Comparison of ENCODE assay signal across 1 cellular context in the genomic region with DNA sequence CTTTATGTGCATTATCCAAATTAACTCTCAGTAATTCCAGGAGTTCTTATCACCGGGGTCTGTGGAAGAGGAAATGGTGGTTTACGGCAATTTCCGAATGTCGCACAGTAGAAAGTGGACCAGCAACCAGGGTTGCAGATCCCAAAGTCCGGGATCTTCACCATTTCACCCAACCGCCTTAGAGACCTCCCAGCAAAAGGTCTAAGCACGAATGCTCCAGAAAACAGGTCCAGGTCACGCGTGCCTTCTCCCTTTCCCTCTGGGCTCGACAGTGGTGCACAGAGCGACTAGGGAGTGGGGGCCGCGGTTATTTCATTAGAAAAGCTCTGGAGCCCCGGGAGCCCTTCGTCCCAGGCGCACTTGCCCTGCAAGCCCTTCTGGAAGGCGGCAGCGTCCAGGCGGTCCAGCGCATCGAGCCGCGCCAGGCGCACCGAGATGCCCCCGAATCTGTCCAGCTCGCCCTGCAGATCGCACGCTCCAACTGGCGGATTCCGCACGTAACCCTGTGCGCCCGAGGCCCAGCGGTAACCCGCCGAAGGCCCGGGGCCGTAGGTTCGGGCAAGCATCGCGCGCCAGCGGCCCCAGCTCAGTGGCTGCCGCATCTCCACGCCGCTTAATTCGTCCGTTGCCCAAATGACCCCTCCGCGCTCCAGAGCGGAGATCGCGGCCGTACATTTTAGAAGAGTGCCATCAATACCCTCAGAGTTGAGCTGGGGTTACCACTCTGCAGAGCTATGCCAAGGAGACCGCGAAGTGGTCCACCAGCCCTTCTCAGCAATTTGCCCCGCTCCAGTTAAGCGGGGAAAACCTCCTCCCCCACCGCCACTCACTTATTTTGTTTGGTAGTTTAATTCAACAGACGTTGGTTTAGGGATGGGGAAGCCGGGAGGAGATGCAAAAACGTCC.
TF ChIP-seq lines count a peak whose summit lies in the region.

A gene with protein sequence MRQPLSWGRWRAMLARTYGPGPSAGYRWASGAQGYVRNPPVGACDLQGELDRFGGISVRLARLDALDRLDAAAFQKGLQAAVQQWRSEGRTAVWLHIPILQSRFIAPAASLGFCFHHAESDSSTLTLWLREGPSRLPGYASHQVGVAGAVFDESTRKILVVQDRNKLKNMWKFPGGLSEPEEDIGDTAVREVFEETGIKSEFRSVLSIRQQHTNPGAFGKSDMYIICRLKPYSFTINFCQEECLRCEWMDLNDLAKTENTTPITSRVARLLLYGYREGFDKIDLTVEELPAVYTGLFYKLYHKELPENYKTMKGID (minus strand): TSS at position 627 of the 906 bp plus-strand sequence. CDS start 25 bp downstream, at position 602.

TF ChIP-seq in K562, 482 proteins besides CTCF, POLR2A, EP300 and RAD21 (continued from another document and continues in another):
- peak; percentile 65; the same call in 1 of the 2 replicates for TF ChIP-seq ZNF431 (CRISPR knock-in tag; IDR thresholded peaks at IDR 0.05)
- TF ChIP-seq POLR2B (IDR thresholded peaks at IDR 0.05; ENCODE audit: low read depth, partially characterized antibody): peak; percentile 33
- no peak for TF ChIP-seq ZC3H8 (IDR thresholded peaks at IDR 0.05)
- TF ChIP-seq BACH1 (tag; IDR thresholded peaks at IDR 0.05): no peak
- TF ChIP-seq TAF1 (IDR thresholded peaks at IDR 0.05; ENCODE audit: control insufficient read depth, extremely low read depth, insufficient read depth, low read length, severe bottlenecking): peak; percentile 56
- TF ChIP-seq KHSRP (IDR thresholded peaks at IDR 0.05): no peak
- TF ChIP-seq ZNF583 (CRISPR knock-in tag; IDR thresholded peaks at IDR 0.05): no peak
- TF ChIP-seq, protein P1, sequence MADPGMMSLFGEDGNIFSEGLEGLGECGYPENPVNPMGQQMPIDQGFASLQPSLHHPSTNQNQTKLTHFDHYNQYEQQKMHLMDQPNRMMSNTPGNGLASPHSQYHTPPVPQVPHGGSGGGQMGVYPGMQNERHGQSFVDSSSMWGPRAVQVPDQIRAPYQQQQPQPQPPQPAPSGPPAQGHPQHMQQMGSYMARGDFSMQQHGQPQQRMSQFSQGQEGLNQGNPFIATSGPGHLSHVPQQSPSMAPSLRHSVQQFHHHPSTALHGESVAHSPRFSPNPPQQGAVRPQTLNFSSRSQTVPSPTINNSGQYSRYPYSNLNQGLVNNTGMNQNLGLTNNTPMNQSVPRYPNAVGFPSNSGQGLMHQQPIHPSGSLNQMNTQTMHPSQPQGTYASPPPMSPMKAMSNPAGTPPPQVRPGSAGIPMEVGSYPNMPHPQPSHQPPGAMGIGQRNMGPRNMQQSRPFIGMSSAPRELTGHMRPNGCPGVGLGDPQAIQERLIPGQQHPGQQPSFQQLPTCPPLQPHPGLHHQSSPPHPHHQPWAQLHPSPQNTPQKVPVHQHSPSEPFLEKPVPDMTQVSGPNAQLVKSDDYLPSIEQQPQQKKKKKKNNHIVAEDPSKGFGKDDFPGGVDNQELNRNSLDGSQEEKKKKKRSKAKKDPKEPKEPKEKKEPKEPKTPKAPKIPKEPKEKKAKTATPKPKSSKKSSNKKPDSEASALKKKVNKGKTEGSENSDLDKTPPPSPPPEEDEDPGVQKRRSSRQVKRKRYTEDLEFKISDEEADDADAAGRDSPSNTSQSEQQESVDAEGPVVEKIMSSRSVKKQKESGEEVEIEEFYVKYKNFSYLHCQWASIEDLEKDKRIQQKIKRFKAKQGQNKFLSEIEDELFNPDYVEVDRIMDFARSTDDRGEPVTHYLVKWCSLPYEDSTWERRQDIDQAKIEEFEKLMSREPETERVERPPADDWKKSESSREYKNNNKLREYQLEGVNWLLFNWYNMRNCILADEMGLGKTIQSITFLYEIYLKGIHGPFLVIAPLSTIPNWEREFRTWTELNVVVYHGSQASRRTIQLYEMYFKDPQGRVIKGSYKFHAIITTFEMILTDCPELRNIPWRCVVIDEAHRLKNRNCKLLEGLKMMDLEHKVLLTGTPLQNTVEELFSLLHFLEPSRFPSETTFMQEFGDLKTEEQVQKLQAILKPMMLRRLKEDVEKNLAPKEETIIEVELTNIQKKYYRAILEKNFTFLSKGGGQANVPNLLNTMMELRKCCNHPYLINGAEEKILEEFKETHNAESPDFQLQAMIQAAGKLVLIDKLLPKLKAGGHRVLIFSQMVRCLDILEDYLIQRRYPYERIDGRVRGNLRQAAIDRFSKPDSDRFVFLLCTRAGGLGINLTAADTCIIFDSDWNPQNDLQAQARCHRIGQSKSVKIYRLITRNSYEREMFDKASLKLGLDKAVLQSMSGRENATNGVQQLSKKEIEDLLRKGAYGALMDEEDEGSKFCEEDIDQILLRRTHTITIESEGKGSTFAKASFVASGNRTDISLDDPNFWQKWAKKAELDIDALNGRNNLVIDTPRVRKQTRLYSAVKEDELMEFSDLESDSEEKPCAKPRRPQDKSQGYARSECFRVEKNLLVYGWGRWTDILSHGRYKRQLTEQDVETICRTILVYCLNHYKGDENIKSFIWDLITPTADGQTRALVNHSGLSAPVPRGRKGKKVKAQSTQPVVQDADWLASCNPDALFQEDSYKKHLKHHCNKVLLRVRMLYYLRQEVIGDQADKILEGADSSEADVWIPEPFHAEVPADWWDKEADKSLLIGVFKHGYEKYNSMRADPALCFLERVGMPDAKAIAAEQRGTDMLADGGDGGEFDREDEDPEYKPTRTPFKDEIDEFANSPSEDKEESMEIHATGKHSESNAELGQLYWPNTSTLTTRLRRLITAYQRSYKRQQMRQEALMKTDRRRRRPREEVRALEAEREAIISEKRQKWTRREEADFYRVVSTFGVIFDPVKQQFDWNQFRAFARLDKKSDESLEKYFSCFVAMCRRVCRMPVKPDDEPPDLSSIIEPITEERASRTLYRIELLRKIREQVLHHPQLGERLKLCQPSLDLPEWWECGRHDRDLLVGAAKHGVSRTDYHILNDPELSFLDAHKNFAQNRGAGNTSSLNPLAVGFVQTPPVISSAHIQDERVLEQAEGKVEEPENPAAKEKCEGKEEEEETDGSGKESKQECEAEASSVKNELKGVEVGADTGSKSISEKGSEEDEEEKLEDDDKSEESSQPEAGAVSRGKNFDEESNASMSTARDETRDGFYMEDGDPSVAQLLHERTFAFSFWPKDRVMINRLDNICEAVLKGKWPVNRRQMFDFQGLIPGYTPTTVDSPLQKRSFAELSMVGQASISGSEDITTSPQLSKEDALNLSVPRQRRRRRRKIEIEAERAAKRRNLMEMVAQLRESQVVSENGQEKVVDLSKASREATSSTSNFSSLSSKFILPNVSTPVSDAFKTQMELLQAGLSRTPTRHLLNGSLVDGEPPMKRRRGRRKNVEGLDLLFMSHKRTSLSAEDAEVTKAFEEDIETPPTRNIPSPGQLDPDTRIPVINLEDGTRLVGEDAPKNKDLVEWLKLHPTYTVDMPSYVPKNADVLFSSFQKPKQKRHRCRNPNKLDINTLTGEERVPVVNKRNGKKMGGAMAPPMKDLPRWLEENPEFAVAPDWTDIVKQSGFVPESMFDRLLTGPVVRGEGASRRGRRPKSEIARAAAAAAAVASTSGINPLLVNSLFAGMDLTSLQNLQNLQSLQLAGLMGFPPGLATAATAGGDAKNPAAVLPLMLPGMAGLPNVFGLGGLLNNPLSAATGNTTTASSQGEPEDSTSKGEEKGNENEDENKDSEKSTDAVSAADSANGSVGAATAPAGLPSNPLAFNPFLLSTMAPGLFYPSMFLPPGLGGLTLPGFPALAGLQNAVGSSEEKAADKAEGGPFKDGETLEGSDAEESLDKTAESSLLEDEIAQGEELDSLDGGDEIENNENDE (IDR thresholded peaks at IDR 0.05; ENCODE audit: low read depth, low read length): no peak
- TF ChIP-seq, protein P2, sequence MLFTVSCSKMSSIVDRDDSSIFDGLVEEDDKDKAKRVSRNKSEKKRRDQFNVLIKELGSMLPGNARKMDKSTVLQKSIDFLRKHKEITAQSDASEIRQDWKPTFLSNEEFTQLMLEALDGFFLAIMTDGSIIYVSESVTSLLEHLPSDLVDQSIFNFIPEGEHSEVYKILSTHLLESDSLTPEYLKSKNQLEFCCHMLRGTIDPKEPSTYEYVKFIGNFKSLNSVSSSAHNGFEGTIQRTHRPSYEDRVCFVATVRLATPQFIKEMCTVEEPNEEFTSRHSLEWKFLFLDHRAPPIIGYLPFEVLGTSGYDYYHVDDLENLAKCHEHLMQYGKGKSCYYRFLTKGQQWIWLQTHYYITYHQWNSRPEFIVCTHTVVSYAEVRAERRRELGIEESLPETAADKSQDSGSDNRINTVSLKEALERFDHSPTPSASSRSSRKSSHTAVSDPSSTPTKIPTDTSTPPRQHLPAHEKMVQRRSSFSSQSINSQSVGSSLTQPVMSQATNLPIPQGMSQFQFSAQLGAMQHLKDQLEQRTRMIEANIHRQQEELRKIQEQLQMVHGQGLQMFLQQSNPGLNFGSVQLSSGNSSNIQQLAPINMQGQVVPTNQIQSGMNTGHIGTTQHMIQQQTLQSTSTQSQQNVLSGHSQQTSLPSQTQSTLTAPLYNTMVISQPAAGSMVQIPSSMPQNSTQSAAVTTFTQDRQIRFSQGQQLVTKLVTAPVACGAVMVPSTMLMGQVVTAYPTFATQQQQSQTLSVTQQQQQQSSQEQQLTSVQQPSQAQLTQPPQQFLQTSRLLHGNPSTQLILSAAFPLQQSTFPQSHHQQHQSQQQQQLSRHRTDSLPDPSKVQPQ (CRISPR knock-in tag; IDR thresholded peaks at IDR 0.05; ENCODE audit: borderline replicate concordance): no peak
- peak; percentile 73; the same call in 1 of the 2 replicates for TF ChIP-seq SPI1 (IDR thresholded peaks at IDR 0.05; ENCODE audit: borderline replicate concordance, low read depth, low read length)
- TF ChIP-seq PRMT5 (CRISPR knock-in tag; IDR thresholded peaks at IDR 0.05): 0 out of 2 replicates have a peak, but pooled peaks have one; percentile 45
- TF ChIP-seq CXXC5 (CRISPR knock-in tag; IDR thresholded peaks at IDR 0.05): peak; percentile 48
- TF ChIP-seq ZFP30 (CRISPR knock-in tag; IDR thresholded peaks at IDR 0.05; ENCODE audit: borderline replicate concordance): no peak
- TF ChIP-seq ILF3 (IDR thresholded peaks at IDR 0.05; ENCODE audit: borderline replicate concordance): no peak
- peak in 1 of 2 experiments; percentile 32; a peak in 1 of 4 replicates for TF ChIP-seq HDAC1 (IDR thresholded peaks at IDR 0.05)
- no peak for TF ChIP-seq ZNF134 (CRISPR knock-in tag; conservative IDR thresholded peaks at IDR 0.05)
- no peak for TF ChIP-seq ZNF707 (CRISPR knock-in tag; conservative IDR thresholded peaks at IDR 0.05)
- TF ChIP-seq TEAD4 (IDR thresholded peaks at IDR 0.05; ENCODE audit: low read length): no peak
- no peak for TF ChIP-seq TEAD4 (CRISPR knock-in tag; IDR thresholded peaks at IDR 0.05; ENCODE audit: borderline replicate concordance)
- peak in 1 of 2 experiments; percentile 22; a peak in 1 of 4 replicates for TF ChIP-seq MAZ (CRISPR knock-in tag; conservative IDR thresholded peaks at IDR 0.05 in 1 of 2, IDR thresholded peaks at IDR 0.05 in 1 of 2)
- TF ChIP-seq, protein P3, sequence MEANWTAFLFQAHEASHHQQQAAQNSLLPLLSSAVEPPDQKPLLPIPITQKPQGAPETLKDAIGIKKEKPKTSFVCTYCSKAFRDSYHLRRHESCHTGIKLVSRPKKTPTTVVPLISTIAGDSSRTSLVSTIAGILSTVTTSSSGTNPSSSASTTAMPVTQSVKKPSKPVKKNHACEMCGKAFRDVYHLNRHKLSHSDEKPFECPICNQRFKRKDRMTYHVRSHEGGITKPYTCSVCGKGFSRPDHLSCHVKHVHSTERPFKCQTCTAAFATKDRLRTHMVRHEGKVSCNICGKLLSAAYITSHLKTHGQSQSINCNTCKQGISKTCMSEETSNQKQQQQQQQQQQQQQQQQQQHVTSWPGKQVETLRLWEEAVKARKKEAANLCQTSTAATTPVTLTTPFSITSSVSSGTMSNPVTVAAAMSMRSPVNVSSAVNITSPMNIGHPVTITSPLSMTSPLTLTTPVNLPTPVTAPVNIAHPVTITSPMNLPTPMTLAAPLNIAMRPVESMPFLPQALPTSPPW (CRISPR knock-in tag; IDR thresholded peaks at IDR 0.05): no peak
- TF ChIP-seq THRAP3 (IDR thresholded peaks at IDR 0.05; ENCODE audit: borderline replicate concordance): no peak
- TF ChIP-seq NBN (IDR thresholded peaks at IDR 0.05; ENCODE audit: low read depth): no peak
- peak; percentile 58 for TF ChIP-seq BRD9 (IDR thresholded peaks at IDR 0.05; ENCODE audit: low read depth, partially characterized antibody)
- TF ChIP-seq ZNF717 (CRISPR knock-in tag; IDR thresholded peaks at IDR 0.05): no peak
- TF ChIP-seq ZNF561 (CRISPR knock-in tag; conservative IDR thresholded peaks at IDR 0.05): no peak
- peak; percentile 77 for TF ChIP-seq FOXJ2 (tag; IDR thresholded peaks at IDR 0.05)
- no peak for TF ChIP-seq ELF1 (tag; IDR thresholded peaks at IDR 0.05)
- peak; percentile 92 for TF ChIP-seq RBBP5 (IDR thresholded peaks at IDR 0.05; ENCODE audit: borderline replicate concordance, insufficient read depth, low read length, poor library complexity, severe bottlenecking)
- no peak for TF ChIP-seq PTBP1 (IDR thresholded peaks at IDR 0.05; ENCODE audit: low read depth, low read length)
- TF ChIP-seq FOXK1 (CRISPR knock-in tag; IDR thresholded peaks at IDR 0.05; ENCODE audit: borderline replicate concordance): peak; percentile 33; the same call in 1 of the 2 replicates
- TF ChIP-seq, protein P4, sequence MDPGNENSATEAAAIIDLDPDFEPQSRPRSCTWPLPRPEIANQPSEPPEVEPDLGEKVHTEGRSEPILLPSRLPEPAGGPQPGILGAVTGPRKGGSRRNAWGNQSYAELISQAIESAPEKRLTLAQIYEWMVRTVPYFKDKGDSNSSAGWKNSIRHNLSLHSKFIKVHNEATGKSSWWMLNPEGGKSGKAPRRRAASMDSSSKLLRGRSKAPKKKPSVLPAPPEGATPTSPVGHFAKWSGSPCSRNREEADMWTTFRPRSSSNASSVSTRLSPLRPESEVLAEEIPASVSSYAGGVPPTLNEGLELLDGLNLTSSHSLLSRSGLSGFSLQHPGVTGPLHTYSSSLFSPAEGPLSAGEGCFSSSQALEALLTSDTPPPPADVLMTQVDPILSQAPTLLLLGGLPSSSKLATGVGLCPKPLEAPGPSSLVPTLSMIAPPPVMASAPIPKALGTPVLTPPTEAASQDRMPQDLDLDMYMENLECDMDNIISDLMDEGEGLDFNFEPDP (CRISPR knock-in tag; IDR thresholded peaks at IDR 0.05): no peak
- TF ChIP-seq, protein P5, sequence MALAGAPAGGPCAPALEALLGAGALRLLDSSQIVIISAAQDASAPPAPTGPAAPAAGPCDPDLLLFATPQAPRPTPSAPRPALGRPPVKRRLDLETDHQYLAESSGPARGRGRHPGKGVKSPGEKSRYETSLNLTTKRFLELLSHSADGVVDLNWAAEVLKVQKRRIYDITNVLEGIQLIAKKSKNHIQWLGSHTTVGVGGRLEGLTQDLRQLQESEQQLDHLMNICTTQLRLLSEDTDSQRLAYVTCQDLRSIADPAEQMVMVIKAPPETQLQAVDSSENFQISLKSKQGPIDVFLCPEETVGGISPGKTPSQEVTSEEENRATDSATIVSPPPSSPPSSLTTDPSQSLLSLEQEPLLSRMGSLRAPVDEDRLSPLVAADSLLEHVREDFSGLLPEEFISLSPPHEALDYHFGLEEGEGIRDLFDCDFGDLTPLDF (CRISPR knock-in tag; IDR thresholded peaks at IDR 0.05): 0 out of 2 replicates have a peak, but pooled peaks have one; percentile 28
- TF ChIP-seq, protein P6, sequence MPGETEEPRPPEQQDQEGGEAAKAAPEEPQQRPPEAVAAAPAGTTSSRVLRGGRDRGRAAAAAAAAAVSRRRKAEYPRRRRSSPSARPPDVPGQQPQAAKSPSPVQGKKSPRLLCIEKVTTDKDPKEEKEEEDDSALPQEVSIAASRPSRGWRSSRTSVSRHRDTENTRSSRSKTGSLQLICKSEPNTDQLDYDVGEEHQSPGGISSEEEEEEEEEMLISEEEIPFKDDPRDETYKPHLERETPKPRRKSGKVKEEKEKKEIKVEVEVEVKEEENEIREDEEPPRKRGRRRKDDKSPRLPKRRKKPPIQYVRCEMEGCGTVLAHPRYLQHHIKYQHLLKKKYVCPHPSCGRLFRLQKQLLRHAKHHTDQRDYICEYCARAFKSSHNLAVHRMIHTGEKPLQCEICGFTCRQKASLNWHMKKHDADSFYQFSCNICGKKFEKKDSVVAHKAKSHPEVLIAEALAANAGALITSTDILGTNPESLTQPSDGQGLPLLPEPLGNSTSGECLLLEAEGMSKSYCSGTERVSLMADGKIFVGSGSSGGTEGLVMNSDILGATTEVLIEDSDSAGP (CRISPR knock-in tag; IDR thresholded peaks at IDR 0.05): 0 out of 2 replicates have a peak, but pooled peaks have one; percentile 41
- TF ChIP-seq POLR3G (IDR thresholded peaks at IDR 0.05; ENCODE audit: extremely low read depth, insufficient read length, insufficient replicate concordance): no peak
